ENCODE assay signal across 33 cellular contexts in genomic region chrX:8204169-8204935, GRCh38. TPM values are rescaled to one million over a fixed set of nuclear protein-coding genes. Genes with fewer than 3 reads are reported as not detected.
"Had no signal": no experiment of that assay in that cellular context is flagged by ENCODE, and none has a peak within 500 bp of the region (broad histone marks: within the 10 kb centered on the region; RNA-seq: fewer than 3 reads in every experiment).

No MANE protein-coding gene starts in this region.

- H3K4me3 ChIP-seq: cardiac muscle cell, coronary artery, dorsolateral prefrontal cortex, esophagus muscularis mucosa, ovary, right lobe of liver, testis, transverse colon had no signal

- H3K27ac ChIP-seq: cardiac muscle cell, coronary artery, dorsolateral prefrontal cortex, esophagus muscularis mucosa, ovary, right lobe of liver, testis, transverse colon, VCaP had no signal

- H3K4me1 ChIP-seq: right lobe of liver, testis, transverse colon had no signal

- H3K9me3 ChIP-seq: esophagus muscularis mucosa, ovary, right lobe of liver, testis, transverse colon had no signal

- ATAC-seq: activated T-cell treated with anti-CD3 and anti-CD28 coated beads, Interleukin-2, amount 50 U/mL, for 72 hours; effector memory CD8-positive, alpha-beta T cell; left colon; naive thymus-derived CD4-positive, alpha-beta T cell; right lobe of liver; stimulated activated naive CD8-positive, alpha-beta T cell treated with anti-CD3 and anti-CD28 coated beads, Interleukin-15, Interleukin-2, amounts not matched to agents 100 U/mL and 50 U/mL, for 24 hours had no signal

- H3K36me3 ChIP-seq: cardiac muscle cell, esophagus muscularis mucosa, ovary, right lobe of liver, transverse colon had no signal

- H3K27me3 ChIP-seq: cardiac muscle cell, esophagus muscularis mucosa, ovary, right lobe of liver, testis, transverse colon had no signal

- DNase-seq: activated CD4-positive, alpha-beta T cell treated with anti-CD3 and anti-CD28 coated beads for 4 hours; activated CD4-positive, alpha-beta T cell treated with anti-CD3 and anti-CD28 coated beads, Interleukin-2, amount 50 U/mL, for 4 hours; activated effector memory CD4-positive, alpha-beta T cell treated with Interleukin-2 at 50 U/mL for 16 hours; activated naive CD4-positive, alpha-beta T cell treated with Interleukin-2 at 50 U/mL for 16 hours; activated T-cell treated with anti-CD3 and anti-CD28 coated beads for 4 hours; activated T-cell treated with anti-CD3 and anti-CD28 coated beads, Interleukin-2, amount 50 U/mL, for 72 hours; anterior cingulate cortex; dorsolateral prefrontal cortex; effector memory CD8-positive, alpha-beta T cell; foreskin melanocyte; glutamatergic neuron; left colon; midbrain; naive thymus-derived CD4-positive, alpha-beta T cell; ovary; right lobe of liver; stimulated activated CD4-positive, alpha-beta T cell treated with anti-CD3 and anti-CD28 coated beads, Interleukin-12 subunit alpha, Interleukin-12 subunit beta, amount 100 ng/mL, for 4 hours; stimulated activated CD4-positive, alpha-beta T cell treated with anti-CD3 and anti-CD28 coated beads, Interleukin-4, amount 100 ng/mL, for 1 hour; stimulated activated naive CD8-positive, alpha-beta T cell treated with anti-CD3 and anti-CD28 coated beads, Interleukin-15, Interleukin-2, amounts not matched to agents 100 U/mL and 50 U/mL, for 24 hours; testis; transverse colon had no signal

RNA-seq across cellular contexts. Expression of gene VCX2, which starts 33.3 kb away (rescaled TPM):
- total RNA-seq: activated T-cell treated with anti-CD3 and anti-CD28 coated beads, Interleukin-2, amount 50 U/mL, for 72 hours; cardiac muscle cell; cerebellum; dorsolateral prefrontal cortex; esophagus muscularis mucosa; left colon; liver; naive thymus-derived CD4-positive, alpha-beta T cell; ovary; progenitor cell of endocrine pancreas; renal cortical epithelial cell; right lobe of liver; skeletal muscle tissue; T-helper 1 cell treated with Interleukin-12 subunit alpha and Interleukin-12 subunit beta and Interleukin-4 antibody, amounts not matched to agents 30 ng/mL and 1 ng/mL, for 36 hours; transverse colon had no signal
- polyA plus RNA-seq: adipose tissue; cardiac muscle cell; liver; naive thymus-derived CD4-positive, alpha-beta T cell; neural cell; ovary had no signal
